11 cellular contexts compared by ENCODE assay signal in the genomic region with DNA sequence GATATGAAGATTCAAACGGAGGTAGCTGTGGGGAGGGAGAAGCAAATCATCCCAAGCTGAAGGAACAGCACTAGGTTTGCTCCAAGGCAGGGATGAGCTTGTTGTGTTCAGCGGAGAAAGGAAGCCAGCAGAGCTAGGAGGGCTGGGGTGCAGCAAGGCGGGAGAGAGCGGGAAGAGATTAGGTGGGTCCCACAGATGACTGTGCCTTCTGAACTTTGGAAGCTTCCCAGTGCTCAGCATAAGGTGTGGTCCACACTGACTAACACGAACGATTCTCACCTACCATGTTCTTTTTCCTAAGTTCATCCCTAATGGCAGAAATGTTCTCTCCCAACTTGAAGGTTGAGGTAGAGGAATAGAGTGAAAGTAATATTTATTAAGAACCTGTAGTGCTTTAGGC. TPM values are rescaled to one million over a fixed set of nuclear protein-coding genes. Genes with fewer than 3 reads are reported as not detected.
DNase-seq lines count a peak whose midpoint lies in the region; ATAC-seq and TF ChIP-seq lines count a peak whose summit lies in the region.
"Had no signal": no experiment of that assay in that cellular context is flagged by ENCODE, and none has a peak within 500 bp of the region (broad histone marks: within the 10 kb centered on the region; RNA-seq: fewer than 3 reads in every experiment).

No MANE protein-coding gene starts in this region.

- ATAC-seq in CD4-positive, alpha-beta T cell (ENCODE audit: poor library complexity) = no peak
- ATAC-seq in natural killer cell treated with Interleukin-12 subunit alpha and Interleukin-12 subunit beta and Interleukin-15 and Interleukin-18, amount 100 ng/mL, for 72 hours = no peak
- ATAC-seq in GM21723 (IDR thresholded peaks at IDR 0.05; ENCODE audit: unreplicated experiment) = no peak

- TF ChIP-seq CTCF in CD4-positive, alpha-beta T cell (IDR thresholded peaks at IDR 0.05) = no peak
- no peak for TF ChIP-seq CTCF in coronary artery (IDR thresholded peaks at IDR 0.05)
- TF ChIP-seq CTCF in tibial nerve (IDR thresholded peaks at IDR 0.05) = no peak

- H3K36me3 ChIP-seq in MG63 (peaks cover 4% of the 10 kb centered on the region), tibial nerve (peaks cover 0 to 11% (median 7%) of the 10 kb centered on the region in 3 donors)

- no peaks in the 10 kb centered on the region for H3K27me3 Mint-ChIP-seq in CD4-positive, alpha-beta T cell
- H3K27me3 Mint-ChIP-seq in natural killer cell treated with Interleukin-12 subunit alpha and Interleukin-12 subunit beta and Interleukin-15 and Interleukin-18, amount 100 ng/mL, for 72 hours = peaks cover 0 to 7% of the 10 kb centered on the region in 2 donors

- no peak for DNase-seq in CD4-positive, alpha-beta T cell
- DNase-seq in MG63 = no peak
- DNase-seq in coronary artery (ENCODE audit: low spot score) = no peak
- no peak for DNase-seq in natural killer cell treated with Interleukin-12 subunit alpha and Interleukin-12 subunit beta and Interleukin-15 and Interleukin-18, amount 100 ng/mL, for 72 hours (ENCODE audit: low spot score)
- no peak for DNase-seq in tibial nerve (ENCODE audit: low spot score in 2 of 2)
- DNase-seq in hepatic stellate cell (ENCODE audit: low spot score) = no peak
- DNase-seq in GDM1 (lab: John Stamatoyannopoulos, UW) = no peak
- DNase-seq: activated CD4-positive, alpha-beta T cell treated with anti-CD3 and anti-CD28 coated beads, Interleukin-2, amount 50 U/mL, for 48 hours; NCI-H187 had no signal

- peaks cover 41% of the 10 kb centered on the region for H3K36me3 Mint-ChIP-seq in CD4-positive, alpha-beta T cell (ENCODE audit: low read depth)
- H3K36me3 Mint-ChIP-seq in natural killer cell treated with Interleukin-12 subunit alpha and Interleukin-12 subunit beta and Interleukin-15 and Interleukin-18, amount 100 ng/mL, for 72 hours = peaks cover 26% of the 10 kb centered on the region

- peak overlapping the region; percentile 94 for H3K4me3 Mint-ChIP-seq in CD4-positive, alpha-beta T cell
- peak overlapping the region; percentile 94 for H3K4me3 Mint-ChIP-seq in natural killer cell treated with Interleukin-12 subunit alpha and Interleukin-12 subunit beta and Interleukin-15 and Interleukin-18, amount 100 ng/mL, for 72 hours

- intact Hi-C loops in CD4-positive, alpha-beta T cell (cut with DNase I, micrococcal nuclease) = loop anchor here in 1 of 2 experiments (2.0 to 5.0 kb wide), 5 partner anchors 36 to 1300 kb away; a partner anchor contains a TSS

- TF ChIP-seq POLR2A in tibial nerve (IDR thresholded peaks at IDR 0.05) = no peak

- H3K4me3 ChIP-seq in MG63 = peak overlapping the region; percentile 91
- peak overlapping the region; percentile 83 for H3K4me3 ChIP-seq in coronary artery
- H3K4me3 ChIP-seq in tibial nerve = peak overlapping the region in 1 of 4 donors; percentile 96

- no peak overlapping the region for H3K27ac ChIP-seq in CD4-positive, alpha-beta T cell (ENCODE audit: low read depth, low read length)
- no peak overlapping the region for H3K27ac ChIP-seq in coronary artery
- H3K27ac ChIP-seq in tibial nerve = no peak overlapping the region

- CTCF ChIA-PET in CD4-positive, alpha-beta T cell (lab: Charles Lee) = no interaction called here

- H3K9me3 ChIP-seq in CD4-positive, alpha-beta T cell (ENCODE audit: control insufficient read depth, low read length) = no peaks in the 10 kb centered on the region
- H3K9me3 ChIP-seq in MG63 (no peaks in the 10 kb centered on the region), tibial nerve (no peaks in the 10 kb centered on the region)

- POLR2A ChIA-PET in CD4-positive, alpha-beta T cell (lab: Charles Lee) = interaction anchor here (0.6 to 1.2 kb wide), 2 partner anchors 46 kb away, joined by 3 read pairs; no protein-coding TSS in a partner anchor

- H3K4me1 ChIP-seq in tibial nerve = peaks cover 0 to 19% (median 8%) of the 10 kb centered on the region in 4 donors

- no peaks in the 10 kb centered on the region for H3K27me3 ChIP-seq in CD4-positive, alpha-beta T cell (ENCODE audit: control insufficient read depth, insufficient read depth, low read length)
- H3K27me3 ChIP-seq in MG63 = no peaks in the 10 kb centered on the region
- H3K27me3 ChIP-seq in tibial nerve = no peaks in the 10 kb centered on the region

- 75 to 77% methylated on average over 6 of the region's 6 CpGs for WGBS in tibial nerve, 2 donors

- TF ChIP-seq EP300 in tibial nerve (IDR thresholded peaks at IDR 0.05) = no peak

- H3K4me1 Mint-ChIP-seq in CD4-positive, alpha-beta T cell (ENCODE audit: low read depth) = peaks cover 55% of the 10 kb centered on the region
- peaks cover 16 to 25% of the 10 kb centered on the region in 2 donors for H3K4me1 Mint-ChIP-seq in natural killer cell treated with Interleukin-12 subunit alpha and Interleukin-12 subunit beta and Interleukin-15 and Interleukin-18, amount 100 ng/mL, for 72 hours (ENCODE audit: low read depth in 2 of 2)

- H3K27ac Mint-ChIP-seq in CD4-positive, alpha-beta T cell = peak overlapping the region; percentile 89
- peak overlapping the region; percentile 79 to 90 for H3K27ac Mint-ChIP-seq in natural killer cell treated with Interleukin-12 subunit alpha and Interleukin-12 subunit beta and Interleukin-15 and Interleukin-18, amount 100 ng/mL, for 72 hours

- H3K9me3 Mint-ChIP-seq in CD4-positive, alpha-beta T cell = no peaks in the 10 kb centered on the region
- H3K9me3 Mint-ChIP-seq in natural killer cell treated with Interleukin-12 subunit alpha and Interleukin-12 subunit beta and Interleukin-15 and Interleukin-18, amount 100 ng/mL, for 72 hours = no peaks in the 10 kb centered on the region

RNA-seq across cellular contexts. Expression of a gene that starts 1.2 kb away (rescaled TPM):
- total RNA-seq in CD4-positive, alpha-beta T cell = 10 to 100 TPM; 58.8 to 60.7 TPM
- total RNA-seq in MG63 (2014; rRNA removed; shearing (Covaris generic); ENCODE audit: low replicate concordance) = 74.3 and 85.5 TPM in 2 replicates
- 10 to 100 TPM; 43.6 to 86.0 TPM for total RNA-seq in natural killer cell treated with Interleukin-12 subunit alpha and Interleukin-12 subunit beta and Interleukin-15 and Interleukin-18, amount 100 ng/mL, for 72 hours
- 10 to 100 TPM; 12.6 to 20.9 (median 19.0) TPM for total RNA-seq in tibial nerve

RNA-seq across cellular contexts. Expression of a gene that starts 22.7 kb away (rescaled TPM):
- total RNA-seq in CD4-positive, alpha-beta T cell = not detected
- total RNA-seq in MG63 (2014; rRNA removed; shearing (Covaris generic); ENCODE audit: low replicate concordance) = not detected in 2 replicates
- total RNA-seq in natural killer cell treated with Interleukin-12 subunit alpha and Interleukin-12 subunit beta and Interleukin-15 and Interleukin-18, amount 100 ng/mL, for 72 hours = not detected
- not detected for total RNA-seq in tibial nerve
- total RNA-seq: glomerular endothelial cell had no signal

RNA-seq across cellular contexts. Expression of a gene that starts 38.9 kb away (rescaled TPM):
- 100 to 1,000 TPM; 604 to 645 TPM for total RNA-seq in CD4-positive, alpha-beta T cell
- total RNA-seq in MG63 (2014; rRNA removed; shearing (Covaris generic); ENCODE audit: low replicate concordance) = 50.0 and 51.2 TPM in 2 replicates
- total RNA-seq in natural killer cell treated with Interleukin-12 subunit alpha and Interleukin-12 subunit beta and Interleukin-15 and Interleukin-18, amount 100 ng/mL, for 72 hours = 10 to 100 TPM; 18.3 to 29.2 TPM
- total RNA-seq in tibial nerve = 10 to 100 TPM in 1 of 4 donors, 1 to 10 TPM in 3; 4.8 to 14.4 (median 5.8) TPM

Comparison
In these comparisons a context has a peak if more than half of its experiments do, and no peak if none do; other contexts are left out.
1. RNA of a gene that starts 38.9 kb away (total RNA-seq): 604 to 645 TPM in CD4-positive, alpha-beta T cell; 50.0 to 51.2 TPM in MG63, 18.3 to 29.2 TPM in natural killer cell treated with Interleukin-12 subunit alpha and Interleukin-12 subunit beta and Interleukin-15 and Interleukin-18, amount 100 ng/mL, for 72 hours and 4.8 to 14.4 TPM in tibial nerve; every median in the first group is over 10 times any median in the second.